In the genomic region with DNA sequence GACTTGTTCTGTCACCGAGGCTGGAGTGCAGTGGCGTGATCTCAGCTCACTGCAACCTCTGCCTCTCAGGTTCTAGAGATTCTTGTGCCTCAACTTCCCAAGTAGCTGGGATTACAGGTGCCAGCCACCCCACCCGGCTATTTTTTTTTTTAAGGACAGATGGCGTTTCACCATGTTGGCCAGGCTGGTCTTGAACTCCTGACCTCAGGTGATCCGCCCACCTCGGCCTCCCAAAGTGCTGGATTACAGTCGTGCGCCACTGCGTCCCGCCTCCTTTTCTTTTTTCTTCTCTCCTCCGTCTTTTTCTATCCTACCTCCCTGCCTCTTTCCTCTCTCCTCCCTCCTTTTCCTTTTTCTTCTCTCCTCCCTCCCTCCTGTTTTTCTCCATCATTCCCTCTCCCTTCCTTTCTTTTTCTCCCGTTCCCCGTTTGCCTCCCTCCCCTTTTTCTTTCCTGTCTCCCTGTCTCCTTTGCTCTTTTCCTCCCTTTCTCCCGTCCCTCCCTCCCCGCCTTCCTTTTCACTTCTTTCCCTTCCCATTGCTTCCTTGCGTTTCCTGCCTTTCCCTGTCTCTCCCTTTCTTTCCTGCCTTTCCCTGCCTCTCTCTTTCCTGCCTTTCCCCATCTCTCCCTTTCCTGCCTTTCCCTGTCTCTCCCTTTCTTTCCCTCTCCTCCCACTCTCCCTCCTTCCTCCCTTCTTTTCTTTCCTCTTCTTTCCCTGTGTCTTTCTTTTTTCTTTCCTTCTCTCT, we compare ENCODE assay signal across 9 cellular contexts. TPM values are rescaled to one million over a fixed set of nuclear protein-coding genes. Genes with fewer than 3 reads are reported as not detected.
DNase-seq lines count a peak whose midpoint lies in the region; ATAC-seq and TF ChIP-seq lines count a peak whose summit lies in the region.
"Had no signal": no experiment of that assay in that cellular context is flagged by ENCODE, and none has a peak within 500 bp of the region (broad histone marks: within the 10 kb centered on the region; RNA-seq: fewer than 3 reads in every experiment).

No MANE protein-coding gene starts in this region.

- H3K27ac ChIP-seq in stomach, result peak overlapping the region in 2 of 5 donors; percentile 20 to 38

- intact Hi-C loops in left ventricle myocardium superior (cut with micrococcal nuclease) (no loop called here), stomach (cut with DNase I; ENCODE audit: low total_unique reads) (loop anchor here (10.0 kb wide), 1 partner anchor 61 kb away; a partner anchor contains a TSS)

- TF ChIP-seq EP300 in stomach (IDR thresholded peaks at IDR 0.05), result no peak

- H3K4me3 ChIP-seq in stomach, result no peak overlapping the region

- H3K4me1 ChIP-seq in stomach, result peaks cover 21 to 45% (median 37%) of the 10 kb centered on the region in 4 donors

- no peak for ATAC-seq in left ventricle myocardium superior
- ATAC-seq in HG02678 (IDR thresholded peaks at IDR 0.05; ENCODE audit: unreplicated experiment), result no peak

- H3K27ac Mint-ChIP-seq in T-helper 1 cell treated with Interleukin-12 subunit alpha and Interleukin-12 subunit beta and Interleukin-4 antibody, amounts not matched to agents 30 μg/mL and 1 μg/mL, for 36 hours, result peak overlapping the region; percentile 95
- peak overlapping the region; percentile 99 for H3K27ac Mint-ChIP-seq in activated T-cell treated with anti-CD3 and anti-CD28 coated beads, Interleukin-2, amount 50 U/mL, for 24 hours

- TF ChIP-seq POLR2A in stomach (IDR thresholded peaks at IDR 0.05), result no peak

- no peak for TF ChIP-seq CTCF in stomach (IDR thresholded peaks at IDR 0.05)

- peaks cover 15 to 48% (median 37%) of the 10 kb centered on the region in 4 donors for H3K36me3 ChIP-seq in stomach

- WGBS in stomach, 5 donors, result 68 to 74% (median 70%) methylated on average over 14 to 16 of the region's 16 CpGs

- no peaks in the 10 kb centered on the region for H3K9me3 ChIP-seq in stomach

- peak overlapping the region; percentile 95 for H3K4me3 Mint-ChIP-seq in T-helper 1 cell treated with Interleukin-12 subunit alpha and Interleukin-12 subunit beta and Interleukin-4 antibody, amounts not matched to agents 30 μg/mL and 1 μg/mL, for 36 hours
- H3K4me3 Mint-ChIP-seq in activated T-cell treated with anti-CD3 and anti-CD28 coated beads, Interleukin-2, amount 50 U/mL, for 24 hours, result peak overlapping the region; percentile 95

- H3K36me3 Mint-ChIP-seq in T-helper 1 cell treated with Interleukin-12 subunit alpha and Interleukin-12 subunit beta and Interleukin-4 antibody, amounts not matched to agents 30 μg/mL and 1 μg/mL, for 36 hours (ENCODE audit: low read depth), result peaks cover 31% of the 10 kb centered on the region
- peaks cover 80% of the 10 kb centered on the region for H3K36me3 Mint-ChIP-seq in activated T-cell treated with anti-CD3 and anti-CD28 coated beads, Interleukin-2, amount 50 U/mL, for 24 hours (ENCODE audit: low read depth)

- no peaks in the 10 kb centered on the region for H3K27me3 Mint-ChIP-seq in T-helper 1 cell treated with Interleukin-12 subunit alpha and Interleukin-12 subunit beta and Interleukin-4 antibody, amounts not matched to agents 30 μg/mL and 1 μg/mL, for 36 hours (ENCODE audit: low read depth)
- no peaks in the 10 kb centered on the region for H3K27me3 Mint-ChIP-seq in activated T-cell treated with anti-CD3 and anti-CD28 coated beads, Interleukin-2, amount 50 U/mL, for 24 hours

- peaks cover 26% of the 10 kb centered on the region for H3K4me1 Mint-ChIP-seq in T-helper 1 cell treated with Interleukin-12 subunit alpha and Interleukin-12 subunit beta and Interleukin-4 antibody, amounts not matched to agents 30 μg/mL and 1 μg/mL, for 36 hours (ENCODE audit: low read depth)
- peaks cover 48% of the 10 kb centered on the region for H3K4me1 Mint-ChIP-seq in activated T-cell treated with anti-CD3 and anti-CD28 coated beads, Interleukin-2, amount 50 U/mL, for 24 hours (ENCODE audit: low read depth)

- H3K27me3 ChIP-seq in stomach, result no peaks in the 10 kb centered on the region

- DNase-seq in T-helper 1 cell (no peak), left ventricle myocardium superior (peak; percentile 10), stomach (peak; percentile 3), NOMO-1 treated with dmso at 0.1 percent for 144 hours (lab: John Stamatoyannopoulos, UW; ENCODE audit: unreplicated experiment) (no peak), NCI-H2227 treated with DMSO at 0.1 percent for 48 hours (lab: John Stamatoyannopoulos, UW) (no peak)
- DNase-seq in activated T-cell treated with anti-CD3 and anti-CD28 coated beads, Interleukin-2, amount 50 U/mL, for 24 hours, result peak; percentile 24
- DNase-seq: NCI-H748 treated with DMSO at 0.1 percent for 48 hours had no signal

- H3K9me3 Mint-ChIP-seq in T-helper 1 cell treated with Interleukin-12 subunit alpha and Interleukin-12 subunit beta and Interleukin-4 antibody, amounts not matched to agents 30 μg/mL and 1 μg/mL, for 36 hours, result no peaks in the 10 kb centered on the region
- no peaks in the 10 kb centered on the region for H3K9me3 Mint-ChIP-seq in activated T-cell treated with anti-CD3 and anti-CD28 coated beads, Interleukin-2, amount 50 U/mL, for 24 hours

RNA-seq across cellular contexts. Expression of a gene that starts 2.1 kb away (rescaled TPM):
- 172 TPM for total RNA-seq in left ventricle myocardium superior
- 100 to 1,000 TPM; 119 to 707 (median 391) TPM for total RNA-seq in stomach
- 100 to 1,000 TPM; 416 to 606 (median 518) TPM for polyA plus RNA-seq in stomach

RNA-seq across cellular contexts. Expression of a gene that starts 57.5 kb away (rescaled TPM):
- total RNA-seq in left ventricle myocardium superior, result 6.2 TPM
- total RNA-seq in stomach, result 10 to 100 TPM in 1 of 5 donors, 1 to 10 TPM in 3, not detected in 1; 2.4 to 10.1 (median 3.2) TPM
- polyA plus RNA-seq in stomach, result 1 to 10 TPM; 4.5 to 6.4 (median 6.1) TPM

RNA-seq across cellular contexts. Expression of a gene that starts 58.7 kb away (rescaled TPM):
- total RNA-seq in left ventricle myocardium superior (34.3 TPM), stomach (10 to 100 TPM in 3 of 5 donors, 1 to 10 TPM in 2; 5.8 to 45.8 (median 14.0) TPM)
- polyA plus RNA-seq in stomach, result 10 to 100 TPM; 14.9 to 29.3 (median 24.4) TPM

Comparison
In these comparisons a context has a peak if more than half of its experiments do, and no peak if none do; other contexts are left out.
1. DNase-seq: peak in activated T-cell treated with anti-CD3 and anti-CD28 coated beads, Interleukin-2, amount 50 U/mL, for 24 hours (single experiment), left ventricle myocardium superior (single experiment) and stomach (single experiment); none in T-helper 1 cell (0 of 5), NOMO-1 treated with dmso at 0.1 percent for 144 hours (single experiment) and NCI-H2227 treated with DMSO at 0.1 percent for 48 hours (single experiment).